19 cellular contexts compared by ENCODE assay signal in the genomic region with DNA sequence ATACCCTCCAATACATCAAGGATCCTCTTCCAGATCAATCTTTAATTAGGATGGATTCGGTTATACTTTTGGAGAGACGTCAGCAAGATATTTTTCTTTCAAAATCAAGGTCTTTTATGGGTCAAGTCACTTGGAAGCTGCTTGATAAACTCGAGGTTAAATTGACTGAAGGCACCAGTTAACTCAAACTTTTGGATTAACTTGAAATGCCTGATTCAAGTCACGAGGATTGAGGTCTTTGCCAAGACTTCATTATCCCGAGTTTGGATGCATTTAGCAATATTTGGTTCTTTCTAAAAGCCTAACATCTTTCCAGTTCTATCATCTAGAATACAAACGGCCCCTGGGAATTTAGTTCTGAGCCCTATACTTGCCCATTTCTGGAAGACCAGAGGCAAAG.
"Had no signal": no experiment of that assay in that cellular context is flagged by ENCODE, and none has a peak within 500 bp of the region (broad histone marks: within the 10 kb centered on the region; RNA-seq: fewer than 3 reads in every experiment).

No MANE protein-coding gene starts in this region.

- DNase-seq: activated CD4-positive, alpha-beta T cell treated with anti-CD3 and anti-CD28 coated beads, Interleukin-2, amount 50 U/mL, for 1 hour; activated CD8-positive, alpha-beta memory T cell treated with anti-CD3 and anti-CD28 coated beads, Interleukin-2, amount 50 U/mL, for 4 hours; activated gamma-delta T cell; activated T-cell treated with anti-CD3 and anti-CD28 coated beads, Interleukin-2, amount 50 U/mL, for 4 hours; dorsolateral prefrontal cortex; immature natural killer cell; kidney glomerular epithelial cell; left ventricle myocardium superior; mucosa of descending colon; naive thymus-derived CD8-positive, alpha-beta T cell; Right ventricle myocardium superior; SK-N-SH; stimulated activated naive B cell treated with anti-CD40 and anti-IgM and Interleukin-4, amounts not matched to agents 10 μg/mL and 1 μg/mL and 100 μg/mL, for 72 hours; T-helper 1 cell; T-helper 9 cell had no signal

- H3K4me3 Mint-ChIP-seq: activated T-cell treated with anti-CD3 and anti-CD28 coated beads, Interleukin-2, amount 50 U/mL, for 4 hours; immature natural killer cell; memory B cell; naive thymus-derived CD8-positive, alpha-beta T cell; stimulated activated naive B cell treated with anti-CD40 and anti-IgM and Interleukin-4, amounts not matched to agents 10 μg/mL and 1 μg/mL and 100 μg/mL, for 72 hours; type B pancreatic cell had no signal

- H3K4me3 ChIP-seq: dorsolateral prefrontal cortex, mucosa of descending colon had no signal

- H3K36me3 Mint-ChIP-seq: activated naive CD4-positive, alpha-beta T cell treated with anti-CD3 and anti-CD28 coated beads, Interleukin-2, amount 50 U/mL, for 72 hours; immature natural killer cell; memory B cell; naive thymus-derived CD8-positive, alpha-beta T cell; stimulated activated naive B cell treated with anti-CD40 and anti-IgM and Interleukin-4, amounts not matched to agents 10 μg/mL and 1 μg/mL and 100 μg/mL, for 72 hours; type B pancreatic cell had no signal

- H3K4me2 ChIP-seq: SK-N-SH had no signal

- ATAC-seq: activated naive CD4-positive, alpha-beta T cell treated with anti-CD3 and anti-CD28 coated beads, Interleukin-2, amount 50 U/mL, for 72 hours; activated T-cell treated with anti-CD3 and anti-CD28 coated beads, Interleukin-2, amount 50 U/mL, for 4 hours; left ventricle myocardium superior; mucosa of descending colon; naive thymus-derived CD8-positive, alpha-beta T cell; stimulated activated naive B cell treated with anti-CD40 and anti-IgM and Interleukin-4, amounts not matched to agents 10 μg/mL and 1 μg/mL and 100 μg/mL, for 72 hours had no signal

- H3K9ac ChIP-seq: SK-N-SH had no signal

- H3K9me2 ChIP-seq: SK-N-SH had no signal

- H3K9me3 ChIP-seq: mucosa of descending colon, SK-N-SH had no signal

- H3K27ac Mint-ChIP-seq: activated naive CD4-positive, alpha-beta T cell treated with anti-CD3 and anti-CD28 coated beads, Interleukin-2, amount 50 U/mL, for 72 hours; immature natural killer cell; memory B cell; naive thymus-derived CD8-positive, alpha-beta T cell; stimulated activated naive B cell treated with anti-CD40 and anti-IgM and Interleukin-4, amounts not matched to agents 10 μg/mL and 1 μg/mL and 100 μg/mL, for 72 hours; type B pancreatic cell had no signal

- H3K27ac ChIP-seq: dorsolateral prefrontal cortex, epithelial cell of prostate had no signal

- H3K4me1 Mint-ChIP-seq: immature natural killer cell; memory B cell; naive thymus-derived CD8-positive, alpha-beta T cell; stimulated activated naive B cell treated with anti-CD40 and anti-IgM and Interleukin-4, amounts not matched to agents 10 μg/mL and 1 μg/mL and 100 μg/mL, for 72 hours had no signal

- H3K9me3 Mint-ChIP-seq: activated naive CD4-positive, alpha-beta T cell treated with anti-CD3 and anti-CD28 coated beads, Interleukin-2, amount 50 U/mL, for 72 hours; activated T-cell treated with anti-CD3 and anti-CD28 coated beads, Interleukin-2, amount 50 U/mL, for 4 hours; immature natural killer cell; memory B cell; stimulated activated naive B cell treated with anti-CD40 and anti-IgM and Interleukin-4, amounts not matched to agents 10 μg/mL and 1 μg/mL and 100 μg/mL, for 72 hours; type B pancreatic cell had no signal
